2 cellular contexts compared by ENCODE assay signal in the genomic region with DNA sequence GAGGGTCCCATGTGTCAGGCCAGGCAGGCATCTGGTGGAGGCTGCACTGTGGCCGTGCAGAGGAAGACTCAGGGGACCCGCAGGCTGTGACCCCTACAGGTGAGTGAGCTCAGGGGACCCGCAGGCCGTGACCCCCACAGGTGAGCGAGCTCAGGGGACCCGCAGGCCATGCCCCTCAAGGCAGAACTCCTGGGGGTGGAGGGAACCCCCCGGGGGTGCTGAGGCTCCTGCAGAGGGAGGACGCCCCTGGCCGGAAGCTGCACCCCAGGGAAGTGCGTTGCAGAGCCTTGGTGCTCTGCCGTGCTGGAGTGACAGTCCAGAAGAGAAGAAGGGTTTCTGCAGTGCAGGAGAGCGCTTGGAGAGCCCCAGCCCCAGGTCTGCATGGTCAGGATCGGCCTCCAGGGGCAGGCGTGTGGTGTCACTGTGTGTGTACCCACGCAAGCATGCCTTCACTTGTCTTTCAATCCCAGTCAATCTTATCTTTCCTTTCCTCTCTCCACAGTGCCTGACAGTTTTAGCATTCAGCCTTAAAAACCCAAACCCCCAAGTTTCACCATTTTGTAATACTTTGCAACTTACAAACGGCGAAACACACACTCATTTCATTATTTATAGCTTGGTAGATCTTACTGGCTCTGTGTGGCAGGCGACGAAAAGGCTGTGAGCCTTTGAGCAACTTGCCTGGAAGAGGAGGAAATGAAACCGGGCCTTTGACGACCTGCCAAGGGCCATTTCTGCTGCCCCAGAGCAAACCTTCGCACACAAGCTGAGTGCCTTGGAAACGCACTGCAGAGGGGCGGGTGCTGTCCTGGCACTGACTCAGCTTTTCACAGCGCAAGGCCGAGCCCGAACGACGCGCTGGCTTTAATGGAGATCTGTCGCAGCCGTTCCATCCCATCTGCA.
TF ChIP-seq lines count a peak whose summit lies in the region.

No MANE protein-coding gene starts in this region.

TF ChIP-seq in IMR-90, 13 proteins besides CTCF, POLR2A, EP300 and RAD21:
- TF ChIP-seq MAZ (IDR thresholded peaks at IDR 0.05; ENCODE audit: borderline replicate concordance, low read depth, low read length), result no peak
- TF ChIP-seq, protein P1, sequence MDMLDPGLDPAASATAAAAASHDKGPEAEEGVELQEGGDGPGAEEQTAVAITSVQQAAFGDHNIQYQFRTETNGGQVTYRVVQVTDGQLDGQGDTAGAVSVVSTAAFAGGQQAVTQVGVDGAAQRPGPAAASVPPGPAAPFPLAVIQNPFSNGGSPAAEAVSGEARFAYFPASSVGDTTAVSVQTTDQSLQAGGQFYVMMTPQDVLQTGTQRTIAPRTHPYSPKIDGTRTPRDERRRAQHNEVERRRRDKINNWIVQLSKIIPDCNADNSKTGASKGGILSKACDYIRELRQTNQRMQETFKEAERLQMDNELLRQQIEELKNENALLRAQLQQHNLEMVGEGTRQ (IDR thresholded peaks at IDR 0.05; ENCODE audit: low read depth, low read length), result no peak
- TF ChIP-seq RCOR1 (IDR thresholded peaks at IDR 0.05; ENCODE audit: insufficient replicate concordance, low read length), result no peak
- TF ChIP-seq BHLHE40 (IDR thresholded peaks at IDR 0.05; ENCODE audit: low read depth, low read length), result no peak
- TF ChIP-seq NFE2L2 (IDR thresholded peaks at IDR 0.05; ENCODE audit: low read depth, low read length), result no peak
- no peak for TF ChIP-seq CHD1 (IDR thresholded peaks at IDR 0.05; ENCODE audit: low read depth, low read length)
- TF ChIP-seq MAFK (IDR thresholded peaks at IDR 0.05; ENCODE audit: low read depth, low read length), result no peak
- no peak for TF ChIP-seq CEBPB (IDR thresholded peaks at IDR 0.05; ENCODE audit: low read depth, low read length)
- TF ChIP-seq SMC3 (IDR thresholded peaks at IDR 0.05; ENCODE audit: low read depth, low read length), result no peak
- no peak for TF ChIP-seq FOS (IDR thresholded peaks at IDR 0.05; ENCODE audit: low read depth, low read length)
- TF ChIP-seq, protein P2, sequence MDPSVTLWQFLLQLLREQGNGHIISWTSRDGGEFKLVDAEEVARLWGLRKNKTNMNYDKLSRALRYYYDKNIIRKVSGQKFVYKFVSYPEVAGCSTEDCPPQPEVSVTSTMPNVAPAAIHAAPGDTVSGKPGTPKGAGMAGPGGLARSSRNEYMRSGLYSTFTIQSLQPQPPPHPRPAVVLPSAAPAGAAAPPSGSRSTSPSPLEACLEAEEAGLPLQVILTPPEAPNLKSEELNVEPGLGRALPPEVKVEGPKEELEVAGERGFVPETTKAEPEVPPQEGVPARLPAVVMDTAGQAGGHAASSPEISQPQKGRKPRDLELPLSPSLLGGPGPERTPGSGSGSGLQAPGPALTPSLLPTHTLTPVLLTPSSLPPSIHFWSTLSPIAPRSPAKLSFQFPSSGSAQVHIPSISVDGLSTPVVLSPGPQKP (IDR thresholded peaks at IDR 0.05; ENCODE audit: borderline replicate concordance, low read depth, low read length), result no peak
- TF ChIP-seq RFX5 (IDR thresholded peaks at IDR 0.05; ENCODE audit: low read depth, low read length), result no peak
- no peak for TF ChIP-seq MXI1 (IDR thresholded peaks at IDR 0.05; ENCODE audit: borderline replicate concordance, low read depth, low read length)

TF ChIP-seq in SK-N-SH, 30 proteins besides CTCF, POLR2A, EP300 and RAD21 (continued from another document):
- TF ChIP-seq GABPA (IDR thresholded peaks at IDR 0.05; ENCODE audit: low read depth) (no peak), NFIC (IDR thresholded peaks at IDR 0.05; ENCODE audit: borderline replicate concordance) (peak; percentile 22; the same call in 1 of the 2 replicates)
